In the genomic region with DNA sequence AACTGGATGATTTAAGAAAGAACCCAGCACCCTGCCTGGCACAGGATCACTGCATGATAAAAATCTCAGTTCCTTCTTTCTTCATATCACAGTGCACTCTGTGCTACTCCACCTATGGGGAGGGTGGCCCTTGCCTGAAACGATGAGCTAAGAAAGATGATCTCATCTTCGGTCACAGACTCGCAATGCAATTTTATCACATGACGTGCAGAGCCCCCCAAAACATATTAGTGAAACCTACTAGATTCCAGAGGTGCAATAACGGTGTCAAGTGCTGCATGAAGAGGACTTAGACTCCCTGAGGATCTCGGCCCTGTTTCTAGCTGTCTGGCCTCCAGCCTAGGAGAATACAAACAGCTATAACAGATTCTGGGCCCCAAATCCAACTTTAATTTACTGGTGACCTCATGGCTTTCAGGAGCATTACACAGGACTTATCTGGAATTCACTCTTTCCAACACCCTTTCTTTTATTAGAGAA, we compare ENCODE assay signal across 1 cellular context.
TF ChIP-seq lines count a peak whose summit lies in the region.

No MANE protein-coding gene starts in this region.

TF ChIP-seq in HEK293, 187 proteins besides CTCF, POLR2A, EP300 and RAD21 (continued from another document):
- TF ChIP-seq ZNF175 (tag by site-specific recombination; IDR thresholded peaks at IDR 0.05) (no peak), ZNF354C (tag by site-specific recombination; IDR thresholded peaks at IDR 0.05; ENCODE audit: borderline replicate concordance, low read depth) (no peak), MZF1 (tag by site-specific recombination; IDR thresholded peaks at IDR 0.05; ENCODE audit: borderline replicate concordance) (peak; percentile 77), ZBTB7A (tag by site-specific recombination; IDR thresholded peaks at IDR 0.05; ENCODE audit: low read depth) (peak; percentile 59; the same call in 1 of the 2 replicates), ZNF2 (tag by site-specific recombination; IDR thresholded peaks at IDR 0.05) (no peak), ZNF776 (tag by site-specific recombination; IDR thresholded peaks at IDR 0.05; ENCODE audit: borderline replicate concordance) (no peak), ZXDB (tag by site-specific recombination; IDR thresholded peaks at IDR 0.05) (peak; percentile 37; the same call in 1 of the 2 replicates), ZNF843 (tag by site-specific recombination; IDR thresholded peaks at IDR 0.05) (peak; percentile 61), ZNF558 (tag by site-specific recombination; IDR thresholded peaks at IDR 0.05) (peak; percentile 71; the same call in 1 of the 2 replicates), ZNF366 (tag by site-specific recombination; conservative IDR thresholded peaks at IDR 0.05) (peak; percentile 58), ZNF433 (tag by site-specific recombination; IDR thresholded peaks at IDR 0.05; ENCODE audit: low read depth) (no peak), OSR2 (tag by site-specific recombination; IDR thresholded peaks at IDR 0.05) (0 out of 2 replicates have a peak, but pooled peaks have one; percentile 12), ZNF37A (tag by site-specific recombination; IDR thresholded peaks at IDR 0.05) (no peak), ZNF324 (tag by site-specific recombination; IDR thresholded peaks at IDR 0.05) (peak; percentile 52; the same call in 1 of the 2 replicates), ZBTB17 (tag by site-specific recombination; IDR thresholded peaks at IDR 0.05) (peak; percentile 62), ZEB2 (tag by site-specific recombination; IDR thresholded peaks at IDR 0.05) (peak; percentile 74), SP7 (tag by site-specific recombination; IDR thresholded peaks at IDR 0.05) (peak; percentile 60), ZNF132 (tag by site-specific recombination; IDR thresholded peaks at IDR 0.05; ENCODE audit: borderline replicate concordance) (no peak), ZNF585B (tag by site-specific recombination; IDR thresholded peaks at IDR 0.05) (no peak), PRDM1 (tag by site-specific recombination; IDR thresholded peaks at IDR 0.05) (0 out of 2 replicates have a peak, but pooled peaks have one; percentile 9), ZFP69B (tag by site-specific recombination; IDR thresholded peaks at IDR 0.05) (peak; percentile 19; the same call in 1 of the 2 replicates), ZNF221 (tag by site-specific recombination; IDR thresholded peaks at IDR 0.05; ENCODE audit: borderline replicate concordance) (no peak), ZNF335 (tag by site-specific recombination; conservative IDR thresholded peaks at IDR 0.05) (peak; percentile 62)
- TF ChIP-seq, protein P1, sequence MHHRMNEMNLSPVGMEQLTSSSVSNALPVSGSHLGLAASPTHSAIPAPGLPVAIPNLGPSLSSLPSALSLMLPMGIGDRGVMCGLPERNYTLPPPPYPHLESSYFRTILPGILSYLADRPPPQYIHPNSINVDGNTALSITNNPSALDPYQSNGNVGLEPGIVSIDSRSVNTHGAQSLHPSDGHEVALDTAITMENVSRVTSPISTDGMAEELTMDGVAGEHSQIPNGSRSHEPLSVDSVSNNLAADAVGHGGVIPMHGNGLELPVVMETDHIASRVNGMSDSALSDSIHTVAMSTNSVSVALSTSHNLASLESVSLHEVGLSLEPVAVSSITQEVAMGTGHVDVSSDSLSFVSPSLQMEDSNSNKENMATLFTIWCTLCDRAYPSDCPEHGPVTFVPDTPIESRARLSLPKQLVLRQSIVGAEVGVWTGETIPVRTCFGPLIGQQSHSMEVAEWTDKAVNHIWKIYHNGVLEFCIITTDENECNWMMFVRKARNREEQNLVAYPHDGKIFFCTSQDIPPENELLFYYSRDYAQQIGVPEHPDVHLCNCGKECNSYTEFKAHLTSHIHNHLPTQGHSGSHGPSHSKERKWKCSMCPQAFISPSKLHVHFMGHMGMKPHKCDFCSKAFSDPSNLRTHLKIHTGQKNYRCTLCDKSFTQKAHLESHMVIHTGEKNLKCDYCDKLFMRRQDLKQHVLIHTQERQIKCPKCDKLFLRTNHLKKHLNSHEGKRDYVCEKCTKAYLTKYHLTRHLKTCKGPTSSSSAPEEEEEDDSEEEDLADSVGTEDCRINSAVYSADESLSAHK (tag by site-specific recombination; IDR thresholded peaks at IDR 0.05): 0 out of 2 replicates have a peak, but pooled peaks have one; percentile 38
- TF ChIP-seq, protein P2, sequence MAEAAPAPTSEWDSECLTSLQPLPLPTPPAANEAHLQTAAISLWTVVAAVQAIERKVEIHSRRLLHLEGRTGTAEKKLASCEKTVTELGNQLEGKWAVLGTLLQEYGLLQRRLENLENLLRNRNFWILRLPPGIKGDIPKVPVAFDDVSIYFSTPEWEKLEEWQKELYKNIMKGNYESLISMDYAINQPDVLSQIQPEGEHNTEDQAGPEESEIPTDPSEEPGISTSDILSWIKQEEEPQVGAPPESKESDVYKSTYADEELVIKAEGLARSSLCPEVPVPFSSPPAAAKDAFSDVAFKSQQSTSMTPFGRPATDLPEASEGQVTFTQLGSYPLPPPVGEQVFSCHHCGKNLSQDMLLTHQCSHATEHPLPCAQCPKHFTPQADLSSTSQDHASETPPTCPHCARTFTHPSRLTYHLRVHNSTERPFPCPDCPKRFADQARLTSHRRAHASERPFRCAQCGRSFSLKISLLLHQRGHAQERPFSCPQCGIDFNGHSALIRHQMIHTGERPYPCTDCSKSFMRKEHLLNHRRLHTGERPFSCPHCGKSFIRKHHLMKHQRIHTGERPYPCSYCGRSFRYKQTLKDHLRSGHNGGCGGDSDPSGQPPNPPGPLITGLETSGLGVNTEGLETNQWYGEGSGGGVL (tag by site-specific recombination; IDR thresholded peaks at IDR 0.05): peak; percentile 79
- TF ChIP-seq, protein P3, sequence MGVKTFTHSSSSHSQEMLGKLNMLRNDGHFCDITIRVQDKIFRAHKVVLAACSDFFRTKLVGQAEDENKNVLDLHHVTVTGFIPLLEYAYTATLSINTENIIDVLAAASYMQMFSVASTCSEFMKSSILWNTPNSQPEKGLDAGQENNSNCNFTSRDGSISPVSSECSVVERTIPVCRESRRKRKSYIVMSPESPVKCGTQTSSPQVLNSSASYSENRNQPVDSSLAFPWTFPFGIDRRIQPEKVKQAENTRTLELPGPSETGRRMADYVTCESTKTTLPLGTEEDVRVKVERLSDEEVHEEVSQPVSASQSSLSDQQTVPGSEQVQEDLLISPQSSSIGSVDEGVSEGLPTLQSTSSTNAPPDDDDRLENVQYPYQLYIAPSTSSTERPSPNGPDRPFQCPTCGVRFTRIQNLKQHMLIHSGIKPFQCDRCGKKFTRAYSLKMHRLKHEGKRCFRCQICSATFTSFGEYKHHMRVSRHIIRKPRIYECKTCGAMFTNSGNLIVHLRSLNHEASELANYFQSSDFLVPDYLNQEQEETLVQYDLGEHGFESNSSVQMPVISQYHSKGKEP (tag by site-specific recombination; IDR thresholded peaks at IDR 0.05): peak; percentile 68; the same call in 1 of the 2 replicates
- TF ChIP-seq, protein P4, sequence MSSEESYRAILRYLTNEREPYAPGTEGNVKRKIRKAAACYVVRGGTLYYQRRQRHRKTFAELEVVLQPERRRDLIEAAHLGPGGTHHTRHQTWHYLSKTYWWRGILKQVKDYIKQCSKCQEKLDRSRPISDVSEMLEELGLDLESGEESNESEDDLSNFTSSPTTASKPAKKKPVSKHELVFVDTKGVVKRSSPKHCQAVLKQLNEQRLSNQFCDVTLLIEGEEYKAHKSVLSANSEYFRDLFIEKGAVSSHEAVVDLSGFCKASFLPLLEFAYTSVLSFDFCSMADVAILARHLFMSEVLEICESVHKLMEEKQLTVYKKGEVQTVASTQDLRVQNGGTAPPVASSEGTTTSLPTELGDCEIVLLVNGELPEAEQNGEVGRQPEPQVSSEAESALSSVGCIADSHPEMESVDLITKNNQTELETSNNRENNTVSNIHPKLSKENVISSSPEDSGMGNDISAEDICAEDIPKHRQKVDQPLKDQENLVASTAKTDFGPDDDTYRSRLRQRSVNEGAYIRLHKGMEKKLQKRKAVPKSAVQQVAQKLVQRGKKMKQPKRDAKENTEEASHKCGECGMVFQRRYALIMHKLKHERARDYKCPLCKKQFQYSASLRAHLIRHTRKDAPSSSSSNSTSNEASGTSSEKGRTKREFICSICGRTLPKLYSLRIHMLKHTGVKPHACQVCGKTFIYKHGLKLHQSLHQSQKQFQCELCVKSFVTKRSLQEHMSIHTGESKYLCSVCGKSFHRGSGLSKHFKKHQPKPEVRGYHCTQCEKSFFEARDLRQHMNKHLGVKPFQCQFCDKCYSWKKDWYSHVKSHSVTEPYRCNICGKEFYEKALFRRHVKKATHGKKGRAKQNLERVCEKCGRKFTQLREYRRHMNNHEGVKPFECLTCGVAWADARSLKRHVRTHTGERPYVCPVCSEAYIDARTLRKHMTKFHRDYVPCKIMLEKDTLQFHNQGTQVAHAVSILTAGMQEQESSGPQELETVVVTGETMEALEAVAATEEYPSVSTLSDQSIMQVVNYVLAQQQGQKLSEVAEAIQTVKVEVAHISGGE (tag by site-specific recombination; conservative IDR thresholded peaks at IDR 0.05; ENCODE audit: low read depth): no peak
- TF ChIP-seq, protein P5, sequence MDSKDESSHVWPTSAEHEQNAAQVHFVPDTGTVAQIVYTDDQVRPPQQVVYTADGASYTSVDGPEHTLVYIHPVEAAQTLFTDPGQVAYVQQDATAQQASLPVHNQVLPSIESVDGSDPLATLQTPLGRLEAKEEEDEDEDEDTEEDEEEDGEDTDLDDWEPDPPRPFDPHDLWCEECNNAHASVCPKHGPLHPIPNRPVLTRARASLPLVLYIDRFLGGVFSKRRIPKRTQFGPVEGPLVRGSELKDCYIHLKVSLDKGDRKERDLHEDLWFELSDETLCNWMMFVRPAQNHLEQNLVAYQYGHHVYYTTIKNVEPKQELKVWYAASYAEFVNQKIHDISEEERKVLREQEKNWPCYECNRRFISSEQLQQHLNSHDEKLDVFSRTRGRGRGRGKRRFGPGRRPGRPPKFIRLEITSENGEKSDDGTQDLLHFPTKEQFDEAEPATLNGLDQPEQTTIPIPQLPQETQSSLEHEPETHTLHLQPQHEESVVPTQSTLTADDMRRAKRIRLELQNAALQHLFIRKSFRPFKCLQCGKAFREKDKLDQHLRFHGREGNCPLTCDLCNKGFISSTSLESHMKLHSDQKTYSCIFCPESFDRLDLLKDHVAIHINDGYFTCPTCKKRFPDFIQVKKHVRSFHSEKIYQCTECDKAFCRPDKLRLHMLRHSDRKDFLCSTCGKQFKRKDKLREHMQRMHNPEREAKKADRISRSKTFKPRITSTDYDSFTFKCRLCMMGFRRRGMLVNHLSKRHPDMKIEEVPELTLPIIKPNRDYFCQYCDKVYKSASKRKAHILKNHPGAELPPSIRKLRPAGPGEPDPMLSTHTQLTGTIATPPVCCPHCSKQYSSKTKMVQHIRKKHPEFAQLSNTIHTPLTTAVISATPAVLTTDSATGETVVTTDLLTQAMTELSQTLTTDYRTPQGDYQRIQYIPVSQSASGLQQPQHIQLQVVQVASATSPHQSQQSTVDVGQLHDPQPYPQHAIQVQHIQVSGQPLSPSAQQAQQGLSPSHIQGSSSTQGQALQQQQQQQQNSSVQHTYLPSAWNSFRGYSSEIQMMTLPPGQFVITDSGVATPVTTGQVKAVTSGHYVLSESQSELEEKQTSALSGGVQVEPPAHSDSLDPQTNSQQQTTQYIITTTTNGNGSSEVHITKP (tag by site-specific recombination; IDR thresholded peaks at IDR 0.05): 0 out of 2 replicates have a peak, but pooled peaks have one; percentile 44
- TF ChIP-seq, protein P6, sequence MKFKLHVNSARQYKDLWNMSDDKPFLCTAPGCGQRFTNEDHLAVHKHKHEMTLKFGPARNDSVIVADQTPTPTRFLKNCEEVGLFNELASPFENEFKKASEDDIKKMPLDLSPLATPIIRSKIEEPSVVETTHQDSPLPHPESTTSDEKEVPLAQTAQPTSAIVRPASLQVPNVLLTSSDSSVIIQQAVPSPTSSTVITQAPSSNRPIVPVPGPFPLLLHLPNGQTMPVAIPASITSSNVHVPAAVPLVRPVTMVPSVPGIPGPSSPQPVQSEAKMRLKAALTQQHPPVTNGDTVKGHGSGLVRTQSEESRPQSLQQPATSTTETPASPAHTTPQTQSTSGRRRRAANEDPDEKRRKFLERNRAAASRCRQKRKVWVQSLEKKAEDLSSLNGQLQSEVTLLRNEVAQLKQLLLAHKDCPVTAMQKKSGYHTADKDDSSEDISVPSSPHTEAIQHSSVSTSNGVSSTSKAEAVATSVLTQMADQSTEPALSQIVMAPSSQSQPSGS (tag by site-specific recombination; IDR thresholded peaks at IDR 0.05; ENCODE audit: low read depth): peak; percentile 83
- TF ChIP-seq, protein P7, sequence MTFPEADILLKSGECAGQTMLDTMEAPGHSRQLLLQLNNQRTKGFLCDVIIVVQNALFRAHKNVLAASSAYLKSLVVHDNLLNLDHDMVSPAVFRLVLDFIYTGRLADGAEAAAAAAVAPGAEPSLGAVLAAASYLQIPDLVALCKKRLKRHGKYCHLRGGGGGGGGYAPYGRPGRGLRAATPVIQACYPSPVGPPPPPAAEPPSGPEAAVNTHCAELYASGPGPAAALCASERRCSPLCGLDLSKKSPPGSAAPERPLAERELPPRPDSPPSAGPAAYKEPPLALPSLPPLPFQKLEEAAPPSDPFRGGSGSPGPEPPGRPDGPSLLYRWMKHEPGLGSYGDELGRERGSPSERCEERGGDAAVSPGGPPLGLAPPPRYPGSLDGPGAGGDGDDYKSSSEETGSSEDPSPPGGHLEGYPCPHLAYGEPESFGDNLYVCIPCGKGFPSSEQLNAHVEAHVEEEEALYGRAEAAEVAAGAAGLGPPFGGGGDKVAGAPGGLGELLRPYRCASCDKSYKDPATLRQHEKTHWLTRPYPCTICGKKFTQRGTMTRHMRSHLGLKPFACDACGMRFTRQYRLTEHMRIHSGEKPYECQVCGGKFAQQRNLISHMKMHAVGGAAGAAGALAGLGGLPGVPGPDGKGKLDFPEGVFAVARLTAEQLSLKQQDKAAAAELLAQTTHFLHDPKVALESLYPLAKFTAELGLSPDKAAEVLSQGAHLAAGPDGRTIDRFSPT (tag by site-specific recombination; IDR thresholded peaks at IDR 0.05): peak; percentile 67; the same call in 1 of the 2 replicates
